ENCODE assay signal across 24 cellular contexts in the genomic region with DNA sequence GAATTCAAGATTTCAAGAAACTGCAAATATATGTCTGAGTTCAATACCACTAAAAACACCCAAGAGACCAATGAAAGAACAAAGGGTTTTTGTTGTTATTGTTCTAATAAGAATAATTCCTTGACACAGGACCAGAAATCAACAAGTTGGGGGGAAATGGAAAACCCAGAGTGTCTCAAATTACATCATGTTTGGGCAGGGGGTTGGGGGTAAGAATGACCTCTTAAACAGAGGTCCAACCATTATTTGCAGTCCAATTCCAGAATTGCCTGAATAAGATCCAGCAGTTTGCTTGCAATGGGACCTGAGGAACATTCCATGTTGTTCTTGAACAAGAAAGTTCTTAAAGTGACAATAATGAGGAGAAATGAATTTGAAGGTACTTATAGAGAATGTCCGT.
"Had no signal": no experiment of that assay in that cellular context is flagged by ENCODE, and none has a peak within 500 bp of the region (broad histone marks: within the 10 kb centered on the region; RNA-seq: fewer than 3 reads in every experiment).

No MANE protein-coding gene starts in this region.

- FAIRE-seq: colon, endothelial cell of umbilical vein, frontal cortex, kidney had no signal

- H3K4me3 ChIP-seq: coronary artery, dorsolateral prefrontal cortex, esophagus muscularis mucosa, gastroesophageal sphincter, heart left ventricle, hepatocyte, left ventricle myocardium inferior, lower lobe of right lung had no signal

- H3K27ac Mint-ChIP-seq: immature natural killer cell had no signal

- H3K27ac ChIP-seq: coronary artery, dorsolateral prefrontal cortex, esophagus muscularis mucosa, foreskin keratinocyte, gastroesophageal sphincter, heart left ventricle, hepatocyte, left ventricle myocardium inferior, lower lobe of right lung had no signal

- H3K36me3 ChIP-seq: esophagus muscularis mucosa, gastroesophageal sphincter, heart left ventricle, left ventricle myocardium inferior, lower lobe of right lung had no signal

- H3K4me3 Mint-ChIP-seq: immature natural killer cell had no signal

- ATAC-seq: foreskin keratinocyte, gastroesophageal sphincter, heart left ventricle, left colon, left lobe of liver, lower lobe of right lung had no signal

- H3K9me3 Mint-ChIP-seq: immature natural killer cell had no signal

- H3K4me1 Mint-ChIP-seq: immature natural killer cell had no signal

- H3K4me1 ChIP-seq: esophagus muscularis mucosa, gastroesophageal sphincter, left ventricle myocardium inferior, lower lobe of right lung had no signal

- DNase-seq: dermis blood vessel endothelial cell; dorsolateral prefrontal cortex; effector CD4-positive, alpha-beta T cell; effector memory CD4-positive, alpha-beta T cell; foreskin keratinocyte; heart left ventricle; hypothalamus; immature natural killer cell; islet precursor cell; kidney; kidney glomerular epithelial cell; left colon; left ventricle myocardium inferior; lower lobe of right lung; mesenchymal stem cell; midbrain had no signal

- H3K9me3 ChIP-seq: esophagus muscularis mucosa, gastroesophageal sphincter, heart left ventricle, left ventricle myocardium inferior, lower lobe of right lung had no signal

- H3K27me3 ChIP-seq: esophagus muscularis mucosa, foreskin keratinocyte, gastroesophageal sphincter, heart left ventricle, hepatocyte had no signal
